ENCODE assay signal across 8 cellular contexts in the genomic region with DNA sequence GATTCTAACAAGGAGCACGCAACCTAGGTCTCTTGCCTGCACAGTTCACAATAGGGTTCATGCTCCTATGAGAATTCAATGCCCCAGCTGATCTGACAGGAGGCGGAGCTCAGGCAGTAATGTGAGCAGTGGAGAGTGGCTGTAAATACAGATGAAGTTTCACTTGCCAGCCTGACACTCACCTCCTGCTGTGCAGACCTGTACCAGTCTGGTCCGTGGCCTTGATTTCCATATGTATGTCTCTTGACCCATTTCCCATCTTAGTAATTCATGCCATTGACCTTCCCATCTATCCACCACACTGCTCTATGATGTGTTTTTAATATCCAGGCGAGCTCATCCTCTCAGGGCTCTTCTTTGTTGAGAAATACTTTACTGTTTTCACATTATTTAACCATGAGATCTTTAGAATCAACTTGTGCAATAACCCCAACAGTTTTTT.
DNase-seq lines count a peak whose midpoint lies in the region; ATAC-seq and TF ChIP-seq lines count a peak whose summit lies in the region.

No MANE protein-coding gene starts in this region.

- no peaks in the 10 kb centered on the region for H3K36me3 ChIP-seq in IMR-90 (ENCODE audit: control insufficient read depth, insufficient read depth, low read length)
- no peaks in the 10 kb centered on the region for H3K36me3 ChIP-seq in sigmoid colon

- H4K8ac ChIP-seq in IMR-90 (ENCODE audit: low read depth in 2 of 2, low read length in 2 of 2), result no peak overlapping the region

- H3K9me3 ChIP-seq in IMR-90 (ENCODE audit: control insufficient read depth, insufficient read depth, low read length) (no peaks in the 10 kb centered on the region), sigmoid colon (no peaks in the 10 kb centered on the region)

- H3K27ac Mint-ChIP-seq in activated T-helper 17 cell treated with anti-CD3 and anti-CD28 coated beads, Interleukin-2, amount 50 U/mL, for 72 hours, result no peak overlapping the region
- no peak overlapping the region for H3K27ac Mint-ChIP-seq in activated CD8-positive, alpha-beta memory T cell treated with anti-CD3 and anti-CD28 coated beads, Interleukin-2, amount 10 ng/mL, durations not matched to agents 7 days and 5 days

- peaks cover 24% of the 10 kb centered on the region for H3K36me3 Mint-ChIP-seq in activated T-helper 17 cell treated with anti-CD3 and anti-CD28 coated beads, Interleukin-2, amount 50 U/mL, for 72 hours (ENCODE audit: low read depth)
- H3K36me3 Mint-ChIP-seq in activated CD8-positive, alpha-beta memory T cell treated with anti-CD3 and anti-CD28 coated beads, Interleukin-2, amount 10 ng/mL, durations not matched to agents 7 days and 5 days, result peaks cover 15% of the 10 kb centered on the region

- peak; percentile 67 for DNase-seq in NCI-H345 (lab: John Stamatoyannopoulos, UW)
- DNase-seq in NCI-H345 treated with DMSO at 0.1 percent for 48 hours (lab: John Stamatoyannopoulos, UW; ENCODE audit: unreplicated experiment), result no peak
- DNase-seq in IMR-90, result peak; percentile 60
- DNase-seq in sigmoid colon, result peak; percentile 41
- DNase-seq in ureter (ENCODE audit: low spot score), result no peak
- DNase-seq in activated CD8-positive, alpha-beta memory T cell treated with anti-CD3 and anti-CD28 coated beads, Interleukin-2, amount 10 ng/mL, durations not matched to agents 7 days and 5 days, result no peak

- no peaks in the 10 kb centered on the region for H3K27me3 Mint-ChIP-seq in activated T-helper 17 cell treated with anti-CD3 and anti-CD28 coated beads, Interleukin-2, amount 50 U/mL, for 72 hours
- H3K27me3 Mint-ChIP-seq in activated CD8-positive, alpha-beta memory T cell treated with anti-CD3 and anti-CD28 coated beads, Interleukin-2, amount 10 ng/mL, durations not matched to agents 7 days and 5 days, result no peaks in the 10 kb centered on the region

- peaks cover 5% of the 10 kb centered on the region for H3K9me1 ChIP-seq in IMR-90 (ENCODE audit: insufficient read depth, low read length)

- H3K4me1 Mint-ChIP-seq in activated T-helper 17 cell treated with anti-CD3 and anti-CD28 coated beads, Interleukin-2, amount 50 U/mL, for 72 hours, result peaks cover 16% of the 10 kb centered on the region
- peaks cover 26% of the 10 kb centered on the region for H3K4me1 Mint-ChIP-seq in activated CD8-positive, alpha-beta memory T cell treated with anti-CD3 and anti-CD28 coated beads, Interleukin-2, amount 10 ng/mL, durations not matched to agents 7 days and 5 days

- H3K4ac ChIP-seq in IMR-90 (ENCODE audit: low read depth, low read length), result no peak overlapping the region

- in situ Hi-C loops in IMR-90 (cut with MboI; ENCODE audit: low sequenced_read_pairs), result no loop called here

- H3K23ac ChIP-seq in IMR-90 (ENCODE audit: low read depth, low read length), result no peak overlapping the region; the same call in 1 of the 2 replicates

- no peak overlapping the region for H3K4me3 ChIP-seq in IMR-90 (ENCODE audit: insufficient read depth, low read depth, low read length)
- no peak overlapping the region for H3K4me3 ChIP-seq in sigmoid colon

- peak; percentile 84 for ATAC-seq in GM21737 (IDR thresholded peaks at IDR 0.05; ENCODE audit: unreplicated experiment)
- ATAC-seq in IMR-90 (ENCODE audit: low read depth), result peak; percentile 75
- peak; percentile 62 for ATAC-seq in activated T-helper 17 cell treated with anti-CD3 and anti-CD28 coated beads, Interleukin-2, amount 50 U/mL, for 72 hours (replicated peaks)
- ATAC-seq in activated CD8-positive, alpha-beta memory T cell treated with anti-CD3 and anti-CD28 coated beads, Interleukin-2, amount 10 ng/mL, durations not matched to agents 7 days and 5 days, result no peak

- dilution Hi-C loops in IMR-90 (cut with HindIII; ENCODE audit: low sequenced_read_pairs, unreplicated experiment), result no loop called here

- peak overlapping the region; percentile 43 for H2AK5ac ChIP-seq in IMR-90 (ENCODE audit: low read depth, low read length)

- no peak overlapping the region for H2BK120ac ChIP-seq in IMR-90 (ENCODE audit: low read depth, low read length)

- no peaks in the 10 kb centered on the region for H3K9me3 Mint-ChIP-seq in activated T-helper 17 cell treated with anti-CD3 and anti-CD28 coated beads, Interleukin-2, amount 50 U/mL, for 72 hours
- H3K9me3 Mint-ChIP-seq in activated CD8-positive, alpha-beta memory T cell treated with anti-CD3 and anti-CD28 coated beads, Interleukin-2, amount 10 ng/mL, durations not matched to agents 7 days and 5 days (ENCODE audit: low read depth), result no peaks in the 10 kb centered on the region

- H3K4me2 ChIP-seq in IMR-90 (ENCODE audit: low read depth, low read length), result peak overlapping the region; percentile 11; the same call in 1 of the 2 replicates

- no peaks in the 10 kb centered on the region for H3K27me3 ChIP-seq in IMR-90 (ENCODE audit: control insufficient read depth, insufficient read depth, low read length)
- no peaks in the 10 kb centered on the region for H3K27me3 ChIP-seq in sigmoid colon

- no CpG with 5 or more reads among the region's 4 CpGs for WGBS in IMR-90 (ENCODE audit: extremely low coverage in 2 of 2, insufficient read length in 1 of 2), 2 experiments
- WGBS in sigmoid colon, 2 donors, result 36 to 59% methylated on average over 4 of the region's 4 CpGs

- H2AK9ac ChIP-seq in IMR-90 (replicated peaks; ENCODE audit: low read depth, low read length, poor library complexity), result no peak overlapping the region

- no peak overlapping the region for H4K91ac ChIP-seq in IMR-90 (ENCODE audit: insufficient read depth, low read depth, low read length)

- no peak for TF ChIP-seq EP300 in sigmoid colon (IDR thresholded peaks at IDR 0.05)

- BruUV-seq in IMR-90 (replicated peaks; lab: Mats Ljungman, UMichigan), result no TSS peak

- TF ChIP-seq RAD21 in IMR-90 (IDR thresholded peaks at IDR 0.05; ENCODE audit: low read length), result no peak

- H3K9ac ChIP-seq in IMR-90 (ENCODE audit: low read depth, low read length), result no peak overlapping the region

- H4K5ac ChIP-seq in IMR-90 (ENCODE audit: low read depth, low read length), result no peak overlapping the region

- no peak overlapping the region for H3K56ac ChIP-seq in IMR-90 (ENCODE audit: extremely low read depth, insufficient read depth, low read length)

- peaks cover 8% of the 10 kb centered on the region; the same call in 1 of the 2 replicates for H3K4me1 ChIP-seq in IMR-90 (ENCODE audit: control insufficient read depth, insufficient read depth, low read length)
- H3K4me1 ChIP-seq in sigmoid colon, result peaks cover 0 to 59% (median 53%) of the 10 kb centered on the region in 4 donors

- H3K4me3 Mint-ChIP-seq in activated T-helper 17 cell treated with anti-CD3 and anti-CD28 coated beads, Interleukin-2, amount 50 U/mL, for 72 hours, result no peak overlapping the region
- no peak overlapping the region for H3K4me3 Mint-ChIP-seq in activated CD8-positive, alpha-beta memory T cell treated with anti-CD3 and anti-CD28 coated beads, Interleukin-2, amount 10 ng/mL, durations not matched to agents 7 days and 5 days

- intact Hi-C loops in IMR-90 (cut with micrococcal nuclease) (no loop called here), sigmoid colon (cut with DNase I) (no loop called here)

- no peak overlapping the region for H2AFZ ChIP-seq in IMR-90 (replicated peaks; ENCODE audit: low read length, poor library complexity)

- peaks cover 9% of the 10 kb centered on the region; the same call in 1 of the 2 replicates for H4K20me1 ChIP-seq in IMR-90 (ENCODE audit: insufficient read depth, low read length)

- no peak overlapping the region for H3K14ac ChIP-seq in IMR-90 (replicated peaks; ENCODE audit: low read depth, low read length)

- H2BK15ac ChIP-seq in IMR-90 (ENCODE audit: low read depth, low read length), result no peak overlapping the region

- no peak for TF ChIP-seq CTCF in IMR-90 (conservative IDR thresholded peaks at IDR 0.05; ENCODE audit: low read depth, low read length)
- no peak for TF ChIP-seq CTCF in sigmoid colon (IDR thresholded peaks at IDR 0.05)

- CTCF ChIA-PET in IMR-90 (lab: Yijun Ruan, JAX), result no interaction called here
- CTCF ChIA-PET in activated CD8-positive, alpha-beta memory T cell treated with anti-CD3 and anti-CD28 coated beads, Interleukin-2, amount 10 ng/mL, durations not matched to agents 7 days and 5 days (lab: Charles Lee), result interaction anchor here (0.7 kb wide), 1 partner anchor 513 kb away, joined by 3 read pairs; no protein-coding TSS in a partner anchor

- H2BK5ac ChIP-seq in IMR-90 (ENCODE audit: low read depth, low read length, poor library complexity, severe bottlenecking), result no peak overlapping the region

- H2BK20ac ChIP-seq in IMR-90 (ENCODE audit: low read depth, low read length), result no peak overlapping the region

- peak overlapping the region; percentile 57; the same call in 1 of the 2 replicates for H3K27ac ChIP-seq in IMR-90 (ENCODE audit: insufficient read depth, low read length)
- no peak overlapping the region for H3K27ac ChIP-seq in sigmoid colon

- POLR2A ChIA-PET in IMR-90 (lab: Charles Lee; ENCODE audit: unreplicated experiment), result no interaction called here

- H3K79me1 ChIP-seq in IMR-90 (ENCODE audit: low read depth in 1 of 2, low read length in 2 of 2), result peaks cover 28 to 41% of the 10 kb centered on the region in 2 experiments

- H3K18ac ChIP-seq in IMR-90 (ENCODE audit: low read depth, low read length), result no peak overlapping the region

- TF ChIP-seq POLR2A in IMR-90 (IDR thresholded peaks at IDR 0.05; ENCODE audit: low read depth, low read length) (no peak), sigmoid colon (IDR thresholded peaks at IDR 0.05) (no peak)

TF ChIP-seq in IMR-90, 13 proteins besides CTCF, POLR2A, EP300 and RAD21:
- TF ChIP-seq, protein P1, sequence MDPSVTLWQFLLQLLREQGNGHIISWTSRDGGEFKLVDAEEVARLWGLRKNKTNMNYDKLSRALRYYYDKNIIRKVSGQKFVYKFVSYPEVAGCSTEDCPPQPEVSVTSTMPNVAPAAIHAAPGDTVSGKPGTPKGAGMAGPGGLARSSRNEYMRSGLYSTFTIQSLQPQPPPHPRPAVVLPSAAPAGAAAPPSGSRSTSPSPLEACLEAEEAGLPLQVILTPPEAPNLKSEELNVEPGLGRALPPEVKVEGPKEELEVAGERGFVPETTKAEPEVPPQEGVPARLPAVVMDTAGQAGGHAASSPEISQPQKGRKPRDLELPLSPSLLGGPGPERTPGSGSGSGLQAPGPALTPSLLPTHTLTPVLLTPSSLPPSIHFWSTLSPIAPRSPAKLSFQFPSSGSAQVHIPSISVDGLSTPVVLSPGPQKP (IDR thresholded peaks at IDR 0.05; ENCODE audit: borderline replicate concordance, low read depth, low read length), result no peak
- TF ChIP-seq RCOR1 (IDR thresholded peaks at IDR 0.05; ENCODE audit: insufficient replicate concordance, low read length) (no peak), CEBPB (IDR thresholded peaks at IDR 0.05; ENCODE audit: low read depth, low read length) (peak; percentile 73), RFX5 (IDR thresholded peaks at IDR 0.05; ENCODE audit: low read depth, low read length) (no peak), MAZ (IDR thresholded peaks at IDR 0.05; ENCODE audit: borderline replicate concordance, low read depth, low read length) (no peak)

Comparison
In these comparisons a context has a peak if more than half of its experiments do, and no peak if none do; other contexts are left out.
1. DNase-seq: peak in NCI-H345 (single experiment), IMR-90 (single experiment) and sigmoid colon (single experiment); none in NCI-H345 treated with DMSO at 0.1 percent for 48 hours (single experiment), ureter (single experiment) and activated CD8-positive, alpha-beta memory T cell treated with anti-CD3 and anti-CD28 coated beads, Interleukin-2, amount 10 ng/mL, durations not matched to agents 7 days and 5 days (single experiment).